In the genomic region with DNA sequence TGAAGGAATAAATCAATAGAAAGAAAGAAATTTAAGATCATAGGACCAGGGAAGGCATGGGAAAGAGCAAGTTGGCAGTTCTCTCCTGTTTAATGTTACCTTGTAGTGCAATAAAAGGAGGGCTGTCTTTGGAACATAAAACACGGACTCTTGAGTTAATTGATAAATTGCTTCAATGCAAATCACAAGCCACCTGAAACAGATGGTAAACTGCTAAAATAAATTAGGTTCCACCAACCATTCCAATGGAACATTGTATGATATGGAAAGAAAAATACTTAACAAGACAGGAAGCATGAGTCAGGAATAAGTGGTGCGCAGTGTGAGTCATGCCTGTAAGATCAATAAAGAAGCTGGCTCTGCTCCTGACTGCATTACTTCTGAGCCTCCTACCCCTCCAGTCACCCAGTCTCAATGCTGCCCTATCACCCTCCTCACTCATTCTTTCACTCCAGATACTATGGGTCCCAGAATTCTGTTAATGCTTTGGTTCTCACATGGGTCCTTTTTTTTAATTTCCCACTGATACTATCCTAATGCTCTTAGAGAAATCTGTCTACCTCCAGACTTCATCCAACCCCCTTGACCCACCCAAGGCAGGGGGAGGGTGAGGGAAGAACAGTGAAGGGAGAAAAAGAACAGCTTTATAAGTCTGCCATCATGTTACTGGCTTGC, we compare ENCODE assay signal across 8 cellular contexts.
A peak's percentile ranks its signal among the peaks of the same experiment; 100 is the strongest.
DNase-seq lines count a peak whose midpoint lies in the region; ATAC-seq and TF ChIP-seq lines count a peak whose summit lies in the region.

No MANE protein-coding gene starts in this region.

- H3K4me3 ChIP-seq in adrenal gland (no peak overlapping the region), mesenchymal stem cell (ENCODE audit: insufficient read depth in 1 of 2, low read depth in 1 of 2, low read length in 2 of 2) (peak overlapping the region in 1 of 2 experiments; percentile 17), gastrocnemius medialis (no peak overlapping the region), HAP-1 (no peak overlapping the region)

- 41 to 57% (median 47%) methylated on average over 2 of the region's 2 CpGs for WGBS in adrenal gland, 4 donors
- 0% methylated on average over 1 of the region's 2 CpGs for WGBS in mesenchymal stem cell

- no peak overlapping the region for H3K9ac ChIP-seq in mesenchymal stem cell (ENCODE audit: low read length)

- TF ChIP-seq CTCF in adrenal gland (IDR thresholded peaks at IDR 0.05) (no peak), gastrocnemius medialis (IDR thresholded peaks at IDR 0.05 in 4 of 5, conservative IDR thresholded peaks at IDR 0.05 in 1 of 5) (no peak)

- peak overlapping the region; percentile 81 for H2BK5ac ChIP-seq in mesenchymal stem cell (ENCODE audit: low read depth, low read length, poor library complexity, severe bottlenecking)

- intact Hi-C loops in adrenal gland (cut with DNase I) (no loop called here), gastrocnemius medialis (cut with DNase I; ENCODE audit: low total_unique reads) (no loop called here)

- H2BK120ac ChIP-seq in mesenchymal stem cell (ENCODE audit: low read depth, low read length): peak overlapping the region; percentile 54

- H4K91ac ChIP-seq in mesenchymal stem cell (ENCODE audit: low read length): peak overlapping the region; percentile 86

- H3K4ac ChIP-seq in mesenchymal stem cell (ENCODE audit: low read depth in 1 of 2, low read length in 2 of 2): peak overlapping the region in 1 of 2 experiments; percentile 66

- H2AFZ ChIP-seq in mesenchymal stem cell (ENCODE audit: low read depth, low read length): no peak overlapping the region

- H3K9me3 ChIP-seq in adrenal gland (replicated peaks in 1 of 3) (no peaks in the 10 kb centered on the region), mesenchymal stem cell (ENCODE audit: control insufficient read depth, low read length) (no peaks in the 10 kb centered on the region), gastrocnemius medialis (no peaks in the 10 kb centered on the region), HAP-1 (peaks cover 4% of the 10 kb centered on the region; the same call in 1 of the 2 replicates)

- H2AK5ac ChIP-seq in mesenchymal stem cell (ENCODE audit: low read length, severe bottlenecking): peak overlapping the region; percentile 98

- H4K8ac ChIP-seq in mesenchymal stem cell (ENCODE audit: low read length): peak overlapping the region; percentile 88

- no peaks in the 10 kb centered on the region for H3K36me3 ChIP-seq in adrenal gland (replicated peaks in 1 of 2)
- H3K36me3 ChIP-seq in mesenchymal stem cell (ENCODE audit: control insufficient read depth in 1 of 2, insufficient read depth in 2 of 2, low read depth in 1 of 2, low read length in 2 of 2): no peaks in the 10 kb centered on the region
- no peaks in the 10 kb centered on the region for H3K36me3 ChIP-seq in gastrocnemius medialis
- no peaks in the 10 kb centered on the region for H3K36me3 ChIP-seq in HAP-1 (replicated peaks)

- H3K27ac ChIP-seq in adrenal gland: peak overlapping the region in 2 of 5 donors; percentile 15 to 58
- peak overlapping the region; percentile 95 for H3K27ac ChIP-seq in mesenchymal stem cell (ENCODE audit: low read length, poor library complexity, severe bottlenecking)
- no peak overlapping the region for H3K27ac ChIP-seq in gastrocnemius medialis
- no peak overlapping the region for H3K27ac ChIP-seq in substantia nigra (ENCODE audit: low read depth, low read length, poor library complexity, severe bottlenecking)

- peaks cover 14 to 56% of the 10 kb centered on the region in 2 donors for H3K4me1 ChIP-seq in adrenal gland (replicated peaks in 1 of 2)
- H3K4me1 ChIP-seq in mesenchymal stem cell (ENCODE audit: control insufficient read depth, insufficient read depth, low read depth, low read length): peaks cover 8% of the 10 kb centered on the region
- peaks cover 0 to 4% of the 10 kb centered on the region in 2 donors for H3K4me1 ChIP-seq in gastrocnemius medialis
- no peaks in the 10 kb centered on the region for H3K4me1 ChIP-seq in HAP-1

- H3K4me2 ChIP-seq in mesenchymal stem cell (ENCODE audit: low read length, poor library complexity, severe bottlenecking): no peak overlapping the region

- no peak overlapping the region for H3K23ac ChIP-seq in mesenchymal stem cell (ENCODE audit: low read length in 2 of 2)

- H2BK15ac ChIP-seq in mesenchymal stem cell (ENCODE audit: low read depth, poor library complexity, severe bottlenecking): peak overlapping the region; percentile 94

- H3K18ac ChIP-seq in mesenchymal stem cell (ENCODE audit: low read depth in 1 of 2, low read length in 2 of 2): peak overlapping the region; percentile 64 to 90

- peak overlapping the region; percentile 59 to 79 for H2BK12ac ChIP-seq in mesenchymal stem cell (ENCODE audit: low read length in 2 of 2)

- in situ Hi-C loops in gastrocnemius medialis (cut with MboI; ENCODE audit: low sequenced_read_pairs in 4 of 4) (no loop called here), HAP-1 (cut with MboI; ENCODE audit: low sequenced_read_pairs) (no loop called here)

- ATAC-seq in gastrocnemius medialis: no peak
- no peak for ATAC-seq in HG03432 (IDR thresholded peaks at IDR 0.05; ENCODE audit: unreplicated experiment)

- H3K79me1 ChIP-seq in mesenchymal stem cell (replicated peaks; ENCODE audit: low read length, poor library complexity, severe bottlenecking): no peaks in the 10 kb centered on the region

- TF ChIP-seq POLR2A in adrenal gland (IDR thresholded peaks at IDR 0.05) (no peak), gastrocnemius medialis (IDR thresholded peaks at IDR 0.05) (no peak)

- H3K27me3 ChIP-seq in adrenal gland: no peaks in the 10 kb centered on the region
- no peaks in the 10 kb centered on the region for H3K27me3 ChIP-seq in mesenchymal stem cell (ENCODE audit: control insufficient read depth in 1 of 2, insufficient read depth in 1 of 2, low read length in 2 of 2)
- H3K27me3 ChIP-seq in gastrocnemius medialis: no peaks in the 10 kb centered on the region
- H3K27me3 ChIP-seq in HAP-1 (ENCODE audit: low read depth): no peaks in the 10 kb centered on the region

- DNase-seq in CD1c-positive myeloid dendritic cell (ENCODE audit: extremely low spot score): peak; percentile 4
- peak; percentile 28 for DNase-seq in HuH-7.5 (ENCODE audit: low spot score)
- peak in 6 of 7 donors; percentile 29 to 67 (median 50) for DNase-seq in adrenal gland
- peak; percentile 97 for DNase-seq in mesenchymal stem cell
- DNase-seq in gastrocnemius medialis: no peak
- DNase-seq in HAP-1 (ENCODE audit: low spot score in 2 of 2): no peak
- no peak for DNase-seq in substantia nigra (lab: John Stamatoyannopoulos, UW)

- H3K14ac ChIP-seq in mesenchymal stem cell (ENCODE audit: low read length in 2 of 2): no peak overlapping the region

Comparison
In these comparisons a context has a peak if more than half of its experiments do, and no peak if none do; other contexts are left out.
1. DNase-seq: peak in CD1c-positive myeloid dendritic cell (single experiment), HuH-7.5 (single experiment), adrenal gland (6 of 7) and mesenchymal stem cell (single experiment); none in gastrocnemius medialis (0 of 2), HAP-1 (0 of 2) and substantia nigra (0 of 49).